ENCODE assay signal across 13 cellular contexts in the genomic region with DNA sequence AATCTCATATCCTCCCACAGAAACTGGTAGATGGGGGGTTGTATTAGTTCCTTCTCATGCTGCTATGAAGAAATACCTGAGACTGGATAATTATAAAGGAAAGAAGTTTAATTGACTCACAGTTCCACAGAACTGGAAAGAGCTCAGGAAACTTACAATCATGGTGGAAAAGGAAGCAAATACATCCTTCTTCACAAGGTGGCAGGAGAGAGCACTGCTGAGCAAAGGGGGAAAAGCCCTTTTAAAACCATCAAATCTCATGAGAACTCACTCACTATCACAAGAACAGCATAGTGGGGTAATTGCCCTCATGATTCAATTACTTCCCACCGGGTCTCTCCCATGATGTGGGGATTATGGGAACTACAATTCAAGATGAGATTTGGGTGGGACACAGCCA.
DNase-seq lines count a peak whose midpoint lies in the region; ATAC-seq and TF ChIP-seq lines count a peak whose summit lies in the region.
"Had no signal": no experiment of that assay in that cellular context is flagged by ENCODE, and none has a peak within 500 bp of the region (broad histone marks: within the 10 kb centered on the region; RNA-seq: fewer than 3 reads in every experiment).

No MANE protein-coding gene starts in this region.

- H4K20me1 ChIP-seq in DOHH2 (ENCODE audit: control insufficient read depth, insufficient read depth, low read depth, low read length) = no peaks in the 10 kb centered on the region

- H3K36me3 ChIP-seq in DOHH2 (ENCODE audit: control insufficient read depth, low read length) = no peaks in the 10 kb centered on the region
- no peaks in the 10 kb centered on the region for H3K36me3 ChIP-seq in WERI-Rb-1
- H3K36me3 ChIP-seq: heart left ventricle had no signal

- H3K9me3 ChIP-seq in DOHH2 (ENCODE audit: control insufficient read depth, insufficient read depth, low read length) = no peaks in the 10 kb centered on the region
- H3K9me3 ChIP-seq in WERI-Rb-1 (ENCODE audit: severe bottlenecking) = no peaks in the 10 kb centered on the region
- H3K9me3 ChIP-seq: heart left ventricle had no signal

- peak; percentile 20 for DNase-seq in HT1080 (ENCODE audit: low read depth)
- DNase-seq in WERI-Rb-1 = no peak
- peak; percentile 30 for DNase-seq in kidney tubule cell (ENCODE audit: low spot score)
- DNase-seq in GM13976 (ENCODE audit: low spot score) = no peak
- DNase-seq in NCI-H2107 (lab: John Stamatoyannopoulos, UW) = no peak
- DNase-seq: activated naive CD8-positive, alpha-beta T cell treated with anti-CD3 and anti-CD28 coated beads, Interleukin-2, amount 50 U/mL, for 24 hours; heart left ventricle; naive B cell; stimulated activated CD4-positive, alpha-beta T cell treated with anti-CD3 and anti-CD28 coated beads, Interleukin-4, amount 100 ng/mL, for 4 hours had no signal

- no peaks in the 10 kb centered on the region for H3K27me3 ChIP-seq in DOHH2 (ENCODE audit: control insufficient read depth, low read length)
- H3K27me3 ChIP-seq in WERI-Rb-1 (ENCODE audit: insufficient read depth, low read depth, severe bottlenecking) = no peaks in the 10 kb centered on the region
- H3K27me3 ChIP-seq: heart left ventricle had no signal

- H3K27ac ChIP-seq in DOHH2 (ENCODE audit: low read depth, low read length) (no peak overlapping the region), WERI-Rb-1 (no peak overlapping the region)
- H3K27ac ChIP-seq: heart left ventricle had no signal

- H3K79me2 ChIP-seq in DOHH2 (ENCODE audit: control insufficient read depth, low read length) = no peaks in the 10 kb centered on the region

- H3K4me1 ChIP-seq in DOHH2 (ENCODE audit: control insufficient read depth, low read length) = no peaks in the 10 kb centered on the region
- H3K4me1 ChIP-seq: heart left ventricle had no signal

- no peak overlapping the region for H3K4me2 ChIP-seq in DOHH2 (ENCODE audit: low read length)

- TF ChIP-seq CTCF in DOHH2 (IDR thresholded peaks at IDR 0.05; ENCODE audit: low read depth, low read length, poor library complexity, severe bottlenecking) (peak; percentile 26), WERI-Rb-1 (IDR thresholded peaks at IDR 0.05; ENCODE audit: low read depth, low read length) (peak; percentile 68), GM13976 (IDR thresholded peaks at IDR 0.05; ENCODE audit: borderline replicate concordance, control extremely low read depth, extremely low read depth, insufficient read depth, missing control alignments) (no peak)

- H3K4me3 ChIP-seq in DOHH2 (ENCODE audit: low read length) (no peak overlapping the region), WERI-Rb-1 (ENCODE audit: low read depth, low read length) (no peak overlapping the region)
- H3K4me3 ChIP-seq: heart left ventricle had no signal

- H3F3A ChIP-seq in DOHH2 (ENCODE audit: control insufficient read depth, insufficient read depth) = no peaks in the 10 kb centered on the region

- no peaks in the 10 kb centered on the region for H3K9me2 ChIP-seq in DOHH2 (replicated peaks; ENCODE audit: control insufficient read depth, low read length)

- in situ Hi-C loops in GM13976 (cut with MboI; ENCODE audit: low sequenced_read_pairs, unreplicated experiment) = no loop called here

- no peak for ATAC-seq in GM19397 (IDR thresholded peaks at IDR 0.05; ENCODE audit: unreplicated experiment)
- ATAC-seq in GM19395 (IDR thresholded peaks at IDR 0.05; ENCODE audit: unreplicated experiment) = no peak
- ATAC-seq: activated CD4-positive, CD25-positive, alpha-beta regulatory T cell treated with anti-CD3 and anti-CD28 coated beads, Interleukin-2, amount 50 U/mL, for 24 hours; activated naive CD8-positive, alpha-beta T cell treated with anti-CD3 and anti-CD28 coated beads, Interleukin-2, amount 50 U/mL, for 24 hours; heart left ventricle had no signal

Comparison
In these comparisons a context has a peak if more than half of its experiments do, and no peak if none do; other contexts are left out.
1. DNase-seq: peak in HT1080 (single experiment) and kidney tubule cell (single experiment); none in WERI-Rb-1 (single experiment), GM13976 (single experiment) and NCI-H2107 (single experiment).